ENCODE assay signal across 8 cellular contexts in the genomic region with DNA sequence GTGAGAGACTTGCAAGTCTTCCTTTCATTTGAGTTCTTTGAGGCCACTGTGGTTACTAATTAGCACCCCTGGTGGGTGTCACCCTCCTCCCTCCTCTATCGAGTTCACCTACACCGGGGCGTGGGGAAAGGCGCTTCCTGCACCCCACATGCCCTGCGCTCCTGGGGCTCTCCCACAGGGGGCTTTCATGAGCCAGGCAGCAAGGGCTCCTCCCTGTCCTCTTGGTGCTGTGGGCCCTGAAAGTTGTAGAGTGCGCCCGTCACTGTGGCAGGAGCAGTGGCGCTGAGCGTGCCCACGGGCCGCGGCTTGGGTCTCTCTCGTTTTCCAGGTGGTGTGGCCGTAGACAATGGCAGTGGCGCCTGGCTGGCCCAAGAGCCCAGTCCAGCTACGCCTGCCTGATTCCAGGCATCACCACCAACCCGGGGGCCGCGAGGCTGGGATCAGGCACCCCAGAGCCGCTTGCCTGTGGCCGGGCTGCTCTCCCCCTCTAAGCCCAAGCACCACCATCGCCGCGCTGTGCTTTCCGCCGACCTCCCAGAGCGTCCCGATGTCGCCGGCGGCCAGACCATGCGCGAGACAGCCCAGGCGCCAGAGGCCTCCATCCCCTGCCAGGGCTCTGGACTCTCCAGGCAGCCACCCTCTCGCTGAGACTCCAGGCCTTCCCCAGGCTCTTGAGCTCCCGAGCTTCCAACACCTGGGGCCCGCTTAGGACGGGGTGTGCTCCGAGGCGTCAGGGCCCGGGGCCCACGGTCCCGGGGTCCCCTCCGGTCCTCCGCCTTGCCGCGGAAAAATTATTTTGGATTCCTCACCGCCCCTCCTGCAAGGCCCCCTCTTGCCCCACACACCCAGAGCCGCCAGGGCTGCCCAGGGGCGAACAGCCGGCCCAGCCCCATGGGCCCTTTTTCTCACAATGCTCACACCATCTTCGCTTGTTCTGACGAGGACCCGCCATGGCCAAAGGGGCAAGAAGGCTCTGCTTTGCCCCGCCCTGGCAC. TPM values are rescaled to one million over a fixed set of nuclear protein-coding genes. Genes with fewer than 3 reads are reported as not detected.
DNase-seq lines count a peak whose midpoint lies in the region; ATAC-seq, FAIRE-seq and TF ChIP-seq lines count a peak whose summit lies in the region.
"Not testable (repeated sequence)": the region's sequence is repeated elsewhere in the genome, so short reads cannot be mapped to it uniquely, and the experiment has no call there.

No MANE protein-coding gene starts in this region.

- peaks cover 20% of the 10 kb centered on the region for H3K36me3 Mint-ChIP-seq in GM23338 (ENCODE audit: low read depth)
- H3K36me3 Mint-ChIP-seq in astrocyte (ENCODE audit: low read depth, unreplicated experiment) = not testable (repeated sequence)

- peaks cover 23% of the 10 kb centered on the region for H3K27me3 Mint-ChIP-seq in GM23338 (ENCODE audit: insufficient read depth, low read depth, poor library complexity)
- not testable (repeated sequence) for H3K27me3 Mint-ChIP-seq in astrocyte (ENCODE audit: low read depth, unreplicated experiment)

- H3K4me1 ChIP-seq in GM23338 (ENCODE audit: insufficient read depth); astrocyte (ENCODE audit: insufficient read depth, low read length); right cardiac atrium (ENCODE audit: control insufficient read depth, insufficient read depth, low read length): not testable (repeated sequence)

- not testable (repeated sequence) for H3K4me2 ChIP-seq in GM23338
- H3K4me2 ChIP-seq in astrocyte (ENCODE audit: low read length) = peak overlapping the region; percentile 75

- intact Hi-C loops in right cardiac atrium (cut with DNase I) = not testable (repeated sequence)

- not testable (repeated sequence) for H3F3A ChIP-seq in GM23338 (replicated peaks; ENCODE audit: low read depth)

- not testable (repeated sequence) for H3K27ac ChIP-seq in GM23338 (ENCODE audit: low read depth); astrocyte (ENCODE audit: low read depth, low read length); right cardiac atrium (ENCODE audit: low read length)

- not testable (repeated sequence) for H3K9me3 ChIP-seq in astrocyte (ENCODE audit: insufficient read depth, low read depth, low read length); right cardiac atrium (ENCODE audit: control insufficient read depth, low read length)

- H3K36me3 ChIP-seq in GM23338 (ENCODE audit: insufficient read depth); astrocyte (ENCODE audit: insufficient read depth, low read length): not testable (repeated sequence)

- not testable (repeated sequence) for H3K4me3 ChIP-seq in GM23338; right cardiac atrium (ENCODE audit: low read length)
- H3K4me3 ChIP-seq in astrocyte (ENCODE audit: insufficient read depth, low read depth, low read length) (peak overlapping the region; percentile 53), skeletal muscle cell (ENCODE audit: low read depth, low read length) (peak overlapping the region; percentile 4)

- H3K4me1 Mint-ChIP-seq in GM23338; astrocyte (ENCODE audit: low read depth, unreplicated experiment): not testable (repeated sequence)

- H3K9ac ChIP-seq in astrocyte (ENCODE audit: low read length) = not testable (repeated sequence)

- peaks cover 50% of the 10 kb centered on the region for H3K9me3 Mint-ChIP-seq in GM23338
- not testable (repeated sequence) for H3K9me3 Mint-ChIP-seq in astrocyte (ENCODE audit: unreplicated experiment)

- not testable (repeated sequence) for H3K79me2 ChIP-seq in GM23338 (replicated peaks; ENCODE audit: insufficient read depth); astrocyte (ENCODE audit: insufficient read depth, low read length)

- DNase-seq in AG08396 (ENCODE audit: low spot score) (peak; percentile 1), GM23338 (ENCODE audit: low spot score) (peak; percentile 36), right cardiac atrium (peak in 2 of 3 donors; percentile 65 to 69)
- peak; percentile 36 for DNase-seq in activated CD4-positive, CD25-positive, alpha-beta regulatory T cell treated with anti-CD3 and anti-CD28 coated beads, Interleukin-2, amount 50 U/mL, for 72 hours
- DNase-seq in astrocyte (ENCODE audit: low read depth); skeletal muscle cell (ENCODE audit: low read depth): not testable (repeated sequence)

- peak in 1 of 2 experiments; percentile 7; a peak in 1 of 4 replicates for TF ChIP-seq CTCF in GM23338 (conservative IDR thresholded peaks at IDR 0.05; ENCODE audit: low read depth in 2 of 2)
- not testable (repeated sequence) for TF ChIP-seq CTCF in astrocyte (IDR thresholded peaks at IDR 0.05; ENCODE audit: insufficient read depth, low read depth, low read length)

- not testable (repeated sequence) for H3K27ac Mint-ChIP-seq in GM23338; astrocyte (ENCODE audit: unreplicated experiment)

- peak; percentile 100 for ATAC-seq in GM18861 (IDR thresholded peaks at IDR 0.05; ENCODE audit: unreplicated experiment)
- ATAC-seq in GM23338 = peak; percentile 75
- peak; percentile 100 for ATAC-seq in HG03442 (IDR thresholded peaks at IDR 0.05; ENCODE audit: unreplicated experiment)
- ATAC-seq in right cardiac atrium = peak; percentile 51 to 74

- peaks cover 36% of the 10 kb centered on the region for H3K27me3 ChIP-seq in GM23338 (ENCODE audit: insufficient read depth)
- H3K27me3 ChIP-seq in astrocyte (ENCODE audit: insufficient read depth, low read length); right cardiac atrium (ENCODE audit: control insufficient read depth, insufficient read depth): not testable (repeated sequence)

- not testable (repeated sequence) for H2AFZ ChIP-seq in GM23338; astrocyte (ENCODE audit: low read depth, low read length)

- not testable (repeated sequence) for H3K9me2 ChIP-seq in GM23338 (ENCODE audit: insufficient read depth)

- not testable (repeated sequence) for H4K20me1 ChIP-seq in GM23338 (replicated peaks; ENCODE audit: insufficient read depth); astrocyte (ENCODE audit: insufficient read depth, low read length)

- H3K4me3 Mint-ChIP-seq in GM23338 = peak overlapping the region; percentile 25; the same call in 1 of the 3 replicates
- peak overlapping the region; percentile 67 for H3K4me3 Mint-ChIP-seq in astrocyte (ENCODE audit: unreplicated experiment)

- 70% methylated on average over 55 of the region's 55 CpGs for WGBS in right cardiac atrium

- FAIRE-seq in astrocyte (lab: Jason Lieb, UNC) = not testable (repeated sequence)

RNA-seq across cellular contexts. Expression of a gene that starts 46.0 kb away (rescaled TPM):
- 7.7 and 13.3 TPM in 2 replicates for total RNA-seq in GM23338 (2014; rRNA removed; shearing (Covaris generic))
- 14.0 and 18.3 TPM in 2 replicates for polyA plus RNA-seq in GM23338 (2016; fragmentation: Nextera tagmentation; extraction: Ambion mirVana)
- total RNA-seq in astrocyte = 9.5 and 10.9 TPM in 2 replicates
- 1 to 10 TPM; 2.0 to 7.8 (median 2.5) TPM for total RNA-seq in right cardiac atrium
- 2.1 TPM for polyA plus RNA-seq in right cardiac atrium
